In genomic region chr16:86555763-86556130, GRCh38 we compare ENCODE assay signal across 8 cellular contexts. TPM values are rescaled to one million over a fixed set of nuclear protein-coding genes. Genes with fewer than 3 reads are reported as not detected.
DNase-seq lines count a peak whose midpoint lies in the region; ATAC-seq and TF ChIP-seq lines count a peak whose summit lies in the region.

No MANE protein-coding gene starts in this region.

- ATAC-seq in gastrocnemius medialis = peak; percentile 16 to 33
- no peak for ATAC-seq in HG03378 (IDR thresholded peaks at IDR 0.05; ENCODE audit: unreplicated experiment)
- ATAC-seq in HG03196 (IDR thresholded peaks at IDR 0.05; ENCODE audit: unreplicated experiment) = no peak

- H3K27me3 ChIP-seq in gastrocnemius medialis = no peaks in the 10 kb centered on the region

- H3K4me3 ChIP-seq in GM12864 (ENCODE audit: low read depth, low read length) (peak overlapping the region; percentile 86), fibroblast of the aortic adventitia (ENCODE audit: low read depth, low read length) (peak overlapping the region; percentile 97), gastrocnemius medialis (peak overlapping the region; percentile 78 to 95 (median 84))

- no peak for DNase-seq in GM12864 (ENCODE audit: low read depth)
- no peak for DNase-seq in RWPE1 (ENCODE audit: low spot score)
- no peak for DNase-seq in fibroblast of the aortic adventitia (ENCODE audit: low read depth)
- peak in 1 of 2 donors; percentile 40 for DNase-seq in gastrocnemius medialis
- no peak for DNase-seq in NCI-H524 treated with DMSO at 0.1 percent for 48 hours (lab: John Stamatoyannopoulos, UW)
- DNase-seq in NCI-H2107 (lab: John Stamatoyannopoulos, UW) = no peak

- intact Hi-C loops in gastrocnemius medialis (cut with DNase I; ENCODE audit: low total_unique reads) = no loop called here

- H3K27ac ChIP-seq in RWPE1 (peak overlapping the region; percentile 72), gastrocnemius medialis (peak overlapping the region; percentile 92 to 94 (median 93))

- H3K9me3 ChIP-seq in gastrocnemius medialis = no peaks in the 10 kb centered on the region

- H3K36me3 ChIP-seq in gastrocnemius medialis = no peaks in the 10 kb centered on the region

- TF ChIP-seq CTCF in GM12864 (IDR thresholded peaks at IDR 0.05; ENCODE audit: low read depth, low read length, missing control alignments) (no peak), RWPE1 (conservative IDR thresholded peaks at IDR 0.05; ENCODE audit: low read depth) (no peak), fibroblast of the aortic adventitia (IDR thresholded peaks at IDR 0.05; ENCODE audit: insufficient read depth, low read length) (no peak), gastrocnemius medialis (IDR thresholded peaks at IDR 0.05 in 4 of 5, conservative IDR thresholded peaks at IDR 0.05 in 1 of 5) (no peak)

- peaks cover 23 to 30% of the 10 kb centered on the region in 2 donors for H3K4me1 ChIP-seq in gastrocnemius medialis

- TF ChIP-seq POLR2A in gastrocnemius medialis (IDR thresholded peaks at IDR 0.05) = no peak

- in situ Hi-C loops in gastrocnemius medialis (cut with MboI; ENCODE audit: low sequenced_read_pairs in 4 of 4) = loop anchor here (25.0 kb wide), 2 partner anchors 732 to 832 kb away; partner anchors contain the start of genes FBXO31 (in 1 of the 4) and MAP1LC3B (in 1 of the 4)

- CTCF ChIA-PET in RWPE1 (lab: Yijun Ruan, JAX) = no interaction called here

- POLR2A ChIA-PET in RWPE1 (lab: Yijun Ruan, JAX; ENCODE audit: low non-redundant PET) = no interaction called here

RNA-seq across cellular contexts. Expression of gene MTHFSD, which starts 0.7 kb away (rescaled TPM):
- total RNA-seq in fibroblast of the aortic adventitia (ENCODE audit: low replicate concordance) = 5.7 and 15.9 TPM in 2 replicates
- 10 to 100 TPM; 10.9 to 31.2 (median 16.0) TPM for total RNA-seq in gastrocnemius medialis

RNA-seq across cellular contexts. Expression of gene FOXC2, which starts 10.9 kb away (rescaled TPM):
- total RNA-seq in fibroblast of the aortic adventitia (ENCODE audit: low replicate concordance) (5.2 TPM in 1 of 2 replicates, not detected in the other), gastrocnemius medialis (1 to 10 TPM in 1 of 4 donors, under 1 TPM in 3; 0.17 to 1.0 (median 0.29) TPM)

RNA-seq across cellular contexts. Expression of gene FOXL1, which starts 22.6 kb away (rescaled TPM):
- 0.90 and 5.8 TPM in 2 replicates for total RNA-seq in fibroblast of the aortic adventitia (ENCODE audit: low replicate concordance)
- total RNA-seq in gastrocnemius medialis = 1 to 10 TPM; 2.0 to 5.9 (median 3.3) TPM

RNA-seq across cellular contexts. Expression of gene FOXF1, which starts 45.4 kb away (rescaled TPM):
- total RNA-seq in fibroblast of the aortic adventitia (ENCODE audit: low replicate concordance) (1.6 and 3.0 TPM in 2 replicates), gastrocnemius medialis (under 1 TPM in 2 of 4 donors, not detected in 2; 0.07 to 0.10 TPM)

Comparison
In these comparisons a context has a peak if more than half of its experiments do, and no peak if none do; other contexts are left out.
1. ATAC-seq: peak in gastrocnemius medialis (2 of 2); none in HG03378 (single experiment) and HG03196 (single experiment).
2. Peak in every context shown above with its lines, with median percentiles within 50 percentile points of each other: H3K4me3 ChIP-seq.